Comparison of ENCODE assay signal across 18 cellular contexts in genomic region chr15:83655237-83655616, GRCh38. TPM values are rescaled to one million over a fixed set of nuclear protein-coding genes. Genes with fewer than 3 reads are reported as not detected.
DNase-seq lines count a peak whose midpoint lies in the region; ATAC-seq and TF ChIP-seq lines count a peak whose summit lies in the region.
"Had no signal": no experiment of that assay in that cellular context is flagged by ENCODE, and none has a peak within 500 bp of the region (broad histone marks: within the 10 kb centered on the region; RNA-seq: fewer than 3 reads in every experiment).

No MANE protein-coding gene starts in this region.

- H3K79me2 ChIP-seq in GM23338 (replicated peaks; ENCODE audit: insufficient read depth): no peaks in the 10 kb centered on the region

- DNase-seq in GM23338 (ENCODE audit: low spot score): no peak
- no peak for DNase-seq in right lobe of liver
- no peak for DNase-seq in central memory CD4-positive, alpha-beta T cell
- no peak for DNase-seq in activated T-cell treated with anti-CD3 and anti-CD28 coated beads, Interleukin-2, amount 50 U/mL, for 24 hours
- DNase-seq: activated CD4-positive, alpha-beta T cell treated with anti-CD3 and anti-CD28 coated beads for 1 hour; activated gamma-delta T cell treated with Interleukin-2 at 50 U/mL for 16 hours; CD4-positive, CD25-positive, alpha-beta regulatory T cell; foreskin keratinocyte; Peyer's patch; SK-N-SH had no signal

- 0 out of 2 replicates have a peak, but pooled peaks cover 7% of the 10 kb centered on the region for H3K9me2 ChIP-seq in GM23338 (ENCODE audit: insufficient read depth)
- H3K9me2 ChIP-seq: SK-N-SH had no signal

- TF ChIP-seq CTCF in GM23338 (conservative IDR thresholded peaks at IDR 0.05; ENCODE audit: low read depth in 2 of 2): no peak
- no peak for TF ChIP-seq CTCF in brain (conservative IDR thresholded peaks at IDR 0.05)
- TF ChIP-seq CTCF in right lobe of liver (IDR thresholded peaks at IDR 0.05): no peak

- H3K9me3 Mint-ChIP-seq in GM23338: no peaks in the 10 kb centered on the region
- H3K9me3 Mint-ChIP-seq in brain: peaks cover 0 to 13% (median 7%) of the 10 kb centered on the region in 5 experiments
- H3K9me3 Mint-ChIP-seq in activated T-cell treated with anti-CD3 and anti-CD28 coated beads, Interleukin-2, amount 50 U/mL, for 24 hours: no peaks in the 10 kb centered on the region

- peak overlapping the region; percentile 71 for H3K4me3 Mint-ChIP-seq in GM23338
- H3K4me3 Mint-ChIP-seq in brain: peak overlapping the region in 4 of 5 experiments; percentile 16 to 77 (median 53)
- H3K4me3 Mint-ChIP-seq in activated T-cell treated with anti-CD3 and anti-CD28 coated beads, Interleukin-2, amount 50 U/mL, for 24 hours: no peak overlapping the region
- H3K4me3 Mint-ChIP-seq: CD4-positive, CD25-positive, alpha-beta regulatory T cell had no signal

- H3K27me3 Mint-ChIP-seq in GM23338 (ENCODE audit: insufficient read depth, low read depth, poor library complexity): peaks cover 39% of the 10 kb centered on the region
- peaks cover 85% of the 10 kb centered on the region for H3K27me3 Mint-ChIP-seq in brain
- H3K27me3 Mint-ChIP-seq in activated T-cell treated with anti-CD3 and anti-CD28 coated beads, Interleukin-2, amount 50 U/mL, for 24 hours: peaks cover 54% of the 10 kb centered on the region

- H3K4me2 ChIP-seq in GM23338: peak overlapping the region; percentile 88
- H3K4me2 ChIP-seq: SK-N-SH had no signal

- 10% methylated on average over 2 of the region's 8 CpGs for WGBS in right lobe of liver (ENCODE audit: insufficient coverage, low coverage, low lambda C conversion rate, missing lambda C conversion rate)

- H3K36me3 ChIP-seq in GM23338 (ENCODE audit: insufficient read depth) (no peaks in the 10 kb centered on the region; the same call in 1 of the 2 replicates), right lobe of liver (no peaks in the 10 kb centered on the region), skeletal muscle tissue (ENCODE audit: control insufficient read depth in 3 of 3, insufficient read depth in 3 of 3, low read length in 3 of 3) (no peaks in the 10 kb centered on the region)
- H3K36me3 ChIP-seq: Peyer's patch, thyroid gland had no signal

- H3K27ac ChIP-seq in GM23338 (ENCODE audit: low read depth): no peak overlapping the region
- H3K27ac ChIP-seq in right lobe of liver: peak overlapping the region in 2 of 3 donors; percentile 84
- H3K27ac ChIP-seq in skeletal muscle tissue (ENCODE audit: low read depth, low read length): no peak overlapping the region
- H3K27ac ChIP-seq: foreskin keratinocyte, HL-60, thyroid gland had no signal

- 0 out of 2 replicates have a peak, but pooled peaks cover 4% of the 10 kb centered on the region for H3F3A ChIP-seq in GM23338 (replicated peaks; ENCODE audit: low read depth)

- no peak for ATAC-seq in GM23338
- no peak for ATAC-seq in right lobe of liver
- no peak for ATAC-seq in HG02973 (IDR thresholded peaks at IDR 0.05; ENCODE audit: unreplicated experiment)
- ATAC-seq in activated CD4-positive, CD25-positive, alpha-beta regulatory T cell treated with anti-CD3 and anti-CD28 coated beads, Interleukin-2, amount 50 U/mL, for 24 hours: no peak

- H3K9ac ChIP-seq in skeletal muscle tissue (ENCODE audit: low read depth in 1 of 3, low read length in 3 of 3): peak overlapping the region in 2 of 3 donors; percentile 50 to 51
- H3K9ac ChIP-seq: SK-N-SH had no signal

- H3K36me3 Mint-ChIP-seq in GM23338 (ENCODE audit: low read depth) (no peaks in the 10 kb centered on the region; the same call in 2 of the 3 replicates), brain (no peaks in the 10 kb centered on the region)
- H3K36me3 Mint-ChIP-seq in activated T-cell treated with anti-CD3 and anti-CD28 coated beads, Interleukin-2, amount 50 U/mL, for 24 hours (ENCODE audit: low read depth): no peaks in the 10 kb centered on the region
- H3K36me3 Mint-ChIP-seq: CD4-positive, CD25-positive, alpha-beta regulatory T cell had no signal

- H2AFZ ChIP-seq in GM23338: peak overlapping the region; percentile 97; the same call in 1 of the 2 replicates

- H3K4me3 ChIP-seq in GM23338 (peak overlapping the region; percentile 70), right lobe of liver (peak overlapping the region; percentile 62 to 71 (median 64)), skeletal muscle tissue (ENCODE audit: low read length in 3 of 3) (peak overlapping the region; percentile 46 to 60 (median 60))

- peaks cover 16% of the 10 kb centered on the region for H3K4me1 Mint-ChIP-seq in GM23338
- H3K4me1 Mint-ChIP-seq in brain: no peaks in the 10 kb centered on the region
- no peaks in the 10 kb centered on the region for H3K4me1 Mint-ChIP-seq in activated T-cell treated with anti-CD3 and anti-CD28 coated beads, Interleukin-2, amount 50 U/mL, for 24 hours (ENCODE audit: low read depth)
- H3K4me1 Mint-ChIP-seq: CD4-positive, CD25-positive, alpha-beta regulatory T cell had no signal

- H3K4me1 ChIP-seq in GM23338 (ENCODE audit: insufficient read depth) (peaks cover 4% of the 10 kb centered on the region; the same call in 1 of the 2 replicates), right lobe of liver (peaks cover 0 to 59% (median 15%) of the 10 kb centered on the region in 4 donors), skeletal muscle tissue (ENCODE audit: control insufficient read depth in 3 of 3, insufficient read depth in 3 of 3, low read length in 3 of 3) (peaks cover 5 to 9% (median 7%) of the 10 kb centered on the region in 3 donors)
- H3K4me1 ChIP-seq: foreskin keratinocyte had no signal

- intact Hi-C loops in right lobe of liver (cut with DNase I): no loop called here

- no peak for TF ChIP-seq POLR2A in right lobe of liver (IDR thresholded peaks at IDR 0.05)

- no peaks in the 10 kb centered on the region for H4K20me1 ChIP-seq in GM23338 (replicated peaks; ENCODE audit: insufficient read depth)

- H3K27ac Mint-ChIP-seq in GM23338 (no peak overlapping the region), brain (no peak overlapping the region)
- no peak overlapping the region for H3K27ac Mint-ChIP-seq in activated T-cell treated with anti-CD3 and anti-CD28 coated beads, Interleukin-2, amount 50 U/mL, for 24 hours
- H3K27ac Mint-ChIP-seq: CD4-positive, CD25-positive, alpha-beta regulatory T cell had no signal

- H3K27me3 ChIP-seq in GM23338 (ENCODE audit: insufficient read depth): peaks cover 48% of the 10 kb centered on the region
- H3K27me3 ChIP-seq in right lobe of liver: no peaks in the 10 kb centered on the region
- H3K27me3 ChIP-seq in skeletal muscle tissue (ENCODE audit: control insufficient read depth in 3 of 3, insufficient read depth in 3 of 3, low read length in 3 of 3): peaks cover 5 to 27% (median 25%) of the 10 kb centered on the region in 3 donors
- H3K27me3 ChIP-seq: Peyer's patch, thyroid gland had no signal

- H3K9me3 ChIP-seq in right lobe of liver (no peaks in the 10 kb centered on the region), skeletal muscle tissue (ENCODE audit: control insufficient read depth in 3 of 3, low read length in 3 of 3) (peaks cover 0 to 3% (median 0%) of the 10 kb centered on the region in 3 donors)
- H3K9me3 ChIP-seq: SK-N-SH, thyroid gland had no signal

TF ChIP-seq in GM23338, 12 proteins besides CTCF, POLR2A, EP300 and RAD21 (continues in another document):
- no peak for TF ChIP-seq EZH2phosphoT487 (IDR thresholded peaks at IDR 0.05; ENCODE audit: unreplicated experiment)
- no peak for TF ChIP-seq ZNF331 (CRISPR knock-in tag; IDR thresholded peaks at IDR 0.05; ENCODE audit: low read depth)
- no peak for TF ChIP-seq CREB1 (CRISPR knock-in tag; IDR thresholded peaks at IDR 0.05; ENCODE audit: low read depth)
- no peak for TF ChIP-seq ZNF114 (CRISPR knock-in tag; IDR thresholded peaks at IDR 0.05)
- no peak for TF ChIP-seq EZH2 (IDR thresholded peaks at IDR 0.05; ENCODE audit: low read depth, unreplicated experiment)
- no peak for TF ChIP-seq STAT1 (IDR thresholded peaks at IDR 0.05; ENCODE audit: unreplicated experiment)
- TF ChIP-seq JUNB (IDR thresholded peaks at IDR 0.05; ENCODE audit: unreplicated experiment): no peak
- no peak for TF ChIP-seq NANOG (IDR thresholded peaks at IDR 0.05; ENCODE audit: borderline replicate concordance)
- TF ChIP-seq, protein P1, sequence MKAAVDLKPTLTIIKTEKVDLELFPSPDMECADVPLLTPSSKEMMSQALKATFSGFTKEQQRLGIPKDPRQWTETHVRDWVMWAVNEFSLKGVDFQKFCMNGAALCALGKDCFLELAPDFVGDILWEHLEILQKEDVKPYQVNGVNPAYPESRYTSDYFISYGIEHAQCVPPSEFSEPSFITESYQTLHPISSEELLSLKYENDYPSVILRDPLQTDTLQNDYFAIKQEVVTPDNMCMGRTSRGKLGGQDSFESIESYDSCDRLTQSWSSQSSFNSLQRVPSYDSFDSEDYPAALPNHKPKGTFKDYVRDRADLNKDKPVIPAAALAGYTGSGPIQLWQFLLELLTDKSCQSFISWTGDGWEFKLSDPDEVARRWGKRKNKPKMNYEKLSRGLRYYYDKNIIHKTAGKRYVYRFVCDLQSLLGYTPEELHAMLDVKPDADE (IDR thresholded peaks at IDR 0.05): no peak
- no peak for TF ChIP-seq POLR2AphosphoS5 (IDR thresholded peaks at IDR 0.05; ENCODE audit: low read depth)

RNA-seq across cellular contexts. Expression of gene ADAMTSL3, which starts 1.3 kb away (rescaled TPM):
- total RNA-seq in GM23338 (2014; rRNA removed; shearing (Covaris generic)): 0.35 and 0.87 TPM in 2 replicates
- 0.61 and 0.92 TPM in 2 replicates for polyA plus RNA-seq in GM23338 (2016; fragmentation: Nextera tagmentation; extraction: Ambion mirVana)
- 0.98 TPM for polyA plus RNA-seq in brain (ENCODE audit: insufficient read depth, low read depth, low replicate concordance)
- total RNA-seq in right lobe of liver: 10 to 100 TPM in 4 of 6 experiments, 1 to 10 TPM in 2; 7.5 to 28.7 (median 14.0) TPM
- total RNA-seq in skeletal muscle tissue: 43.3 TPM
- total RNA-seq: CD4-positive, CD25-positive, alpha-beta regulatory T cell; endothelial cell of umbilical vein; foreskin keratinocyte; osteocyte had no signal
- polyA plus RNA-seq: CD4-positive, CD25-positive, alpha-beta regulatory T cell; endothelial cell of umbilical vein had no signal

Comparison
In these comparisons a context has a peak if more than half of its experiments do, and no peak if none do; other contexts are left out.
1. H3K27ac ChIP-seq: peak in right lobe of liver (2 of 3); none in GM23338 (single experiment) and skeletal muscle tissue (single experiment).
2. Peak in every context shown above with its lines, with median percentiles within 50 percentile points of each other: H3K4me3 ChIP-seq.